In genomic region chr22:35995772-35996171, GRCh38 we compare ENCODE assay signal across 11 cellular contexts. TPM values are rescaled to one million over a fixed set of nuclear protein-coding genes. Genes with fewer than 3 reads are reported as not detected.
DNase-seq lines count a peak whose midpoint lies in the region; ATAC-seq and TF ChIP-seq lines count a peak whose summit lies in the region.
"Had no signal": no experiment of that assay in that cellular context is flagged by ENCODE, and none has a peak within 500 bp of the region (broad histone marks: within the 10 kb centered on the region; RNA-seq: fewer than 3 reads in every experiment).

No MANE protein-coding gene starts in this region.

- H3K4me1 ChIP-seq in A673 (ENCODE audit: insufficient read depth, low read length, poor library complexity, severe bottlenecking) = peaks cover 34% of the 10 kb centered on the region
- no peaks in the 10 kb centered on the region for H3K4me1 ChIP-seq in naive thymus-derived CD4-positive, alpha-beta T cell (ENCODE audit: control insufficient read depth in 2 of 2, insufficient read depth in 2 of 2, low read length in 2 of 2)
- H3K4me1 ChIP-seq: BLaER1 had no signal

- POLR2A ChIA-PET in A673 (lab: Charles Lee; ENCODE audit: low non-redundant PET) = no interaction called here
- POLR2A ChIA-PET in RWPE1 (lab: Yijun Ruan, JAX; ENCODE audit: low non-redundant PET) = no interaction called here
- POLR2A ChIA-PET in naive thymus-derived CD4-positive, alpha-beta T cell (lab: Charles Lee) = no interaction called here

- H3K36me3 ChIP-seq in A673 (ENCODE audit: insufficient read depth, low read length, poor library complexity, severe bottlenecking) = peaks cover 7% of the 10 kb centered on the region
- no peaks in the 10 kb centered on the region for H3K36me3 ChIP-seq in naive thymus-derived CD4-positive, alpha-beta T cell (ENCODE audit: control insufficient read depth in 2 of 3, insufficient read depth in 3 of 3, low read length in 3 of 3)
- H3K36me3 ChIP-seq: BLaER1 had no signal

- H3K9me3 ChIP-seq in A673 (ENCODE audit: low read depth, low read length, poor library complexity, severe bottlenecking) = no peaks in the 10 kb centered on the region
- no peaks in the 10 kb centered on the region for H3K9me3 ChIP-seq in naive thymus-derived CD4-positive, alpha-beta T cell (ENCODE audit: control insufficient read depth in 2 of 3, low read length in 3 of 3)

- CTCF ChIA-PET in A673 (lab: Charles Lee) (interaction anchor here (0.5 to 1.1 kb wide), 2 partner anchors 66 to 70 kb away, joined by 3 to 11 read pairs; no protein-coding TSS in a partner anchor), RWPE1 (lab: Yijun Ruan, JAX) (no interaction called here)
- CTCF ChIA-PET in naive thymus-derived CD4-positive, alpha-beta T cell (lab: Charles Lee) = no interaction called here

- H3K27ac ChIP-seq in A673 (ENCODE audit: low read depth, low read length, poor library complexity, severe bottlenecking) = peak overlapping the region; percentile 78
- no peak overlapping the region for H3K27ac ChIP-seq in RWPE1
- no peak overlapping the region for H3K27ac ChIP-seq in naive thymus-derived CD4-positive, alpha-beta T cell (ENCODE audit: low read depth, low read length)
- H3K27ac ChIP-seq: BLaER1 had no signal

- no peaks in the 10 kb centered on the region for H3K9me3 Mint-ChIP-seq in naive thymus-derived CD4-positive, alpha-beta T cell
- H3K9me3 Mint-ChIP-seq: activated naive CD8-positive, alpha-beta T cell treated with anti-CD3 and anti-CD28 coated beads, Interleukin-2, amount 10 ng/mL, durations not matched to agents 7 days and 5 days had no signal

- DNase-seq in A673 (ENCODE audit: low spot score) (peak; percentile 93), RWPE1 (ENCODE audit: low spot score) (peak; percentile 9), fibroblast of the aortic adventitia (ENCODE audit: low read depth) (peak; percentile 99), non-pigmented ciliary epithelial cell (ENCODE audit: low read depth) (peak; percentile 71), COLO668 (lab: John Stamatoyannopoulos, UW; ENCODE audit: unreplicated experiment) (no peak), NCI-H2196 (lab: John Stamatoyannopoulos, UW; ENCODE audit: unreplicated experiment) (no peak)
- DNase-seq in naive thymus-derived CD4-positive, alpha-beta T cell = no peak
- DNase-seq: activated naive CD8-positive, alpha-beta T cell treated with anti-CD3 and anti-CD28 coated beads, Interleukin-2, amount 10 ng/mL, durations not matched to agents 7 days and 5 days had no signal

- BruUV-seq in A673 (replicated peaks; lab: Mats Ljungman, UMichigan) = no TSS peak

- intact Hi-C loops in A673 (cut with micrococcal nuclease; ENCODE audit: unreplicated experiment) = no loop called here
- intact Hi-C loops in naive thymus-derived CD4-positive, alpha-beta T cell (cut with micrococcal nuclease) = no loop called here

- no peak overlapping the region for H3K27ac Mint-ChIP-seq in naive thymus-derived CD4-positive, alpha-beta T cell
- H3K27ac Mint-ChIP-seq: activated naive CD8-positive, alpha-beta T cell treated with anti-CD3 and anti-CD28 coated beads, Interleukin-2, amount 10 ng/mL, durations not matched to agents 7 days and 5 days; memory B cell had no signal

- no peak for ATAC-seq in naive thymus-derived CD4-positive, alpha-beta T cell
- no peak for ATAC-seq in GM21528 (IDR thresholded peaks at IDR 0.05; ENCODE audit: low FRiP score, unreplicated experiment)

- H3K4me3 Mint-ChIP-seq in naive thymus-derived CD4-positive, alpha-beta T cell = no peak overlapping the region
- H3K4me3 Mint-ChIP-seq: activated naive CD8-positive, alpha-beta T cell treated with anti-CD3 and anti-CD28 coated beads, Interleukin-2, amount 10 ng/mL, durations not matched to agents 7 days and 5 days; memory B cell had no signal

- H3K4me3 ChIP-seq in A673 (ENCODE audit: low read depth, low read length, poor library complexity, severe bottlenecking) = no peak overlapping the region
- no peak overlapping the region for H3K4me3 ChIP-seq in fibroblast of the aortic adventitia (ENCODE audit: low read depth, low read length)
- no peak overlapping the region for H3K4me3 ChIP-seq in naive thymus-derived CD4-positive, alpha-beta T cell (ENCODE audit: low read length)
- H3K4me3 ChIP-seq: BLaER1 had no signal

- no peaks in the 10 kb centered on the region for H3K4me1 Mint-ChIP-seq in naive thymus-derived CD4-positive, alpha-beta T cell
- H3K4me1 Mint-ChIP-seq: memory B cell had no signal

- peaks cover 0 to 28% (median 0%) of the 10 kb centered on the region in 5 donors for H3K27me3 Mint-ChIP-seq in naive thymus-derived CD4-positive, alpha-beta T cell

- no peaks in the 10 kb centered on the region for H3K36me3 Mint-ChIP-seq in naive thymus-derived CD4-positive, alpha-beta T cell
- H3K36me3 Mint-ChIP-seq: activated naive CD8-positive, alpha-beta T cell treated with anti-CD3 and anti-CD28 coated beads, Interleukin-2, amount 10 ng/mL, durations not matched to agents 7 days and 5 days; memory B cell had no signal

- TF ChIP-seq CTCF in A673 (conservative IDR thresholded peaks at IDR 0.05; ENCODE audit: low read depth, low read length) (no peak), RWPE1 (conservative IDR thresholded peaks at IDR 0.05; ENCODE audit: low read depth) (no peak), fibroblast of the aortic adventitia (IDR thresholded peaks at IDR 0.05; ENCODE audit: insufficient read depth, low read length) (no peak)

- no peaks in the 10 kb centered on the region for H3K27me3 ChIP-seq in A673 (replicated peaks; ENCODE audit: insufficient read depth, low read depth, low read length, poor library complexity)
- H3K27me3 ChIP-seq in naive thymus-derived CD4-positive, alpha-beta T cell (ENCODE audit: control insufficient read depth in 2 of 2, insufficient read depth in 2 of 2, low read length in 2 of 2) = no peaks in the 10 kb centered on the region
- H3K27me3 ChIP-seq: BLaER1 had no signal

RNA-seq across cellular contexts. Expression of gene RBFOX2, which starts 32.9 kb away (rescaled TPM):
- total RNA-seq in A673 (2021) (142 and 154 TPM in 2 replicates), fibroblast of the aortic adventitia (ENCODE audit: low replicate concordance) (85.8 and 187 TPM in 2 replicates)
- total RNA-seq in naive thymus-derived CD4-positive, alpha-beta T cell = 1 to 10 TPM in 4 of 5 experiments, under 1 TPM in 1; 0.45 to 1.7 (median 1.2) TPM
- polyA plus RNA-seq in naive thymus-derived CD4-positive, alpha-beta T cell = under 1 TPM; 0.39 to 0.87 TPM

Comparison
In these comparisons a context has a peak if more than half of its experiments do, and no peak if none do; other contexts are left out.
1. DNase-seq: peak in A673 (single experiment), RWPE1 (single experiment), fibroblast of the aortic adventitia (single experiment) and non-pigmented ciliary epithelial cell (single experiment); none in naive thymus-derived CD4-positive, alpha-beta T cell (0 of 9), COLO668 (single experiment) and NCI-H2196 (single experiment).
2. RNA of gene RBFOX2, which starts 32.9 kb away (total RNA-seq): 85.8 to 187 TPM in fibroblast of the aortic adventitia and 142 to 154 TPM in A673; 0.45 to 1.7 TPM in naive thymus-derived CD4-positive, alpha-beta T cell; every median in the first group is over 10 times any median in the second.